In genomic region chr22:20970939-20971657, GRCh38 we compare ENCODE assay signal across 18 cellular contexts. TPM values are rescaled to one million over a fixed set of nuclear protein-coding genes. Genes with fewer than 3 reads are reported as not detected.
DNase-seq lines count a peak whose midpoint lies in the region; ATAC-seq, FAIRE-seq and TF ChIP-seq lines count a peak whose summit lies in the region.
"Had no signal": no experiment of that assay in that cellular context is flagged by ENCODE, and none has a peak within 500 bp of the region (broad histone marks: within the 10 kb centered on the region; RNA-seq: fewer than 3 reads in every experiment).

No MANE protein-coding gene starts in this region.

- CTCF ChIA-PET in K562 (lab: Yijun Ruan, JAX; ENCODE audit: low intra/inter-chr PET ratio): interaction anchor here (0.7 kb wide), 1 partner anchor 85 kb away, joined by 3 read pairs; no protein-coding TSS in a partner anchor

- H3K4me1 ChIP-seq in K562 (replicated peaks in 1 of 2; ENCODE audit: control insufficient read depth in 2 of 2, insufficient read depth in 2 of 2, low read length in 2 of 2): peaks cover 0 to 45% of the 10 kb centered on the region in 2 experiments; a peak in 3 of 5 replicates

- no peak overlapping the region for H3K4me2 ChIP-seq in K562 (ENCODE audit: insufficient read depth, low read length)

- peaks cover 21% of the 10 kb centered on the region for H4K20me1 ChIP-seq in K562 (replicated peaks; ENCODE audit: control insufficient read depth, insufficient read depth, low read length)

- no peak overlapping the region for H3K4me3 ChIP-seq in K562

- H3K9ac ChIP-seq in K562 (ENCODE audit: insufficient read depth in 1 of 2, low read depth in 2 of 2, low read length in 2 of 2): peak overlapping the region in 1 of 2 experiments; percentile 6; a peak in 1 of 4 replicates

- peaks cover 32 to 50% of the 10 kb centered on the region in 2 experiments; a peak in 4 of 5 replicates for H3K27me3 ChIP-seq in K562 (ENCODE audit: control insufficient read depth in 2 of 2, insufficient read depth in 2 of 2, low read length in 2 of 2)

- no TSS peak for BruUV-seq in K562 (replicated peaks; lab: Mats Ljungman, UMichigan)

- TF ChIP-seq CTCF in K562 (IDR thresholded peaks at IDR 0.05 in 2 of 3, conservative IDR thresholded peaks at IDR 0.05 in 1 of 3; ENCODE audit: insufficient read depth in 2 of 3, low read depth in 1 of 3, low read length in 3 of 3): no peak

- no peaks in the 10 kb centered on the region for H3K79me2 ChIP-seq in K562 (ENCODE audit: control insufficient read depth, insufficient read depth, low read length)

- TF ChIP-seq EP300 in K562 (IDR thresholded peaks at IDR 0.05; ENCODE audit: low read length): no peak

- intact Hi-C loops in K562 (cut with micrococcal nuclease): no loop called here

- no peaks in the 10 kb centered on the region for H3K36me3 ChIP-seq in K562 (ENCODE audit: control insufficient read depth, insufficient read depth, low read length)

- H3K9me1 ChIP-seq in K562 (ENCODE audit: control insufficient read depth, insufficient read depth, low read length): no peaks in the 10 kb centered on the region

- ATAC-seq in K562 (no peak), HG02938 (IDR thresholded peaks at IDR 0.05; ENCODE audit: unreplicated experiment) (no peak)
- ATAC-seq: activated T-cell treated with anti-CD3 and anti-CD28 coated beads, Interleukin-2, amount 50 U/mL, for 4 hours; left cardiac atrium had no signal

- DNase-seq in NCI-H146 (lab: John Stamatoyannopoulos, UW): peak; percentile 35
- no peak for DNase-seq in NCI-H146 treated with DMSO at 0.1 percent for 48 hours (lab: John Stamatoyannopoulos, UW; ENCODE audit: unreplicated experiment)
- no peak for DNase-seq in K562 (ENCODE audit: extremely low read depth in 1 of 4, low spot score in 3 of 4)
- peak; percentile 46 for DNase-seq in retina
- no peak for DNase-seq in ACHN
- DNase-seq: 8988T; activated naive CD4-positive, alpha-beta T cell treated with Interleukin-2 at 50 U/mL for 16 hours; activated T-cell treated with anti-CD3 and anti-CD28 coated beads, Interleukin-2, amount 50 U/mL, for 4 hours; COR-L47; dermis blood vessel endothelial cell; glutamatergic neuron; left cardiac atrium; NCI-H1105; NCI-H2081 treated with DMSO at 0.1 percent for 48 hours; NK-92 treated with Interleukin-12 subunit alpha and Interleukin-12 subunit beta, amount 100 ng/mL, for 24 hours; SIG-M5 had no signal

- no peak for FAIRE-seq in K562 (lab: Jason Lieb, UNC)
- FAIRE-seq: GM19239 had no signal

- no peak overlapping the region for H2AFZ ChIP-seq in K562 (ENCODE audit: low read depth, low read length)

- H3K27ac ChIP-seq in K562 (ENCODE audit: extremely low read depth, low read depth, low read length): no peak overlapping the region

- POLR2A ChIA-PET in K562 (lab: Yijun Ruan, JAX): interaction anchor here (0.9 to 64.4 kb wide), 5 partner anchors 9 to 86 kb away, joined by 6 to 1556 read pairs (median 177); partner anchors contain the start of genes CRKL, LZTR1 and THAP7

- TF ChIP-seq POLR2A in K562 (conservative IDR thresholded peaks at IDR 0.05): no peak

- WGBS in K562 (ENCODE audit: insufficient coverage, low coverage, missing lambda C conversion rate): 4% methylated on average over 4 of the region's 4 CpGs

- TF ChIP-seq RAD21 in K562 (CRISPR knock-in tag; conservative IDR thresholded peaks at IDR 0.05 in 1 of 2, IDR thresholded peaks at IDR 0.05 in 1 of 2): no peak

- no peaks in the 10 kb centered on the region for H3K9me3 ChIP-seq in K562 (replicated peaks; ENCODE audit: control insufficient read depth, insufficient read depth, low read depth, low read length)

- in situ Hi-C loops in K562 (cut with MboI): loop anchor here (25.0 kb wide), 1 partner anchor 166 kb away; no protein-coding TSS in a partner anchor
- in situ Hi-C loops in ACHN (cut with HindIII; ENCODE audit: low pct_ligation_motif_present, low pct_unique_long_range_greater_than_20kb, low sequenced_read_pairs): no loop called here

RNA-seq across cellular contexts. Expression of gene AIFM3, which starts 4.0 kb away (rescaled TPM):
- 0.14 and 1.4 TPM in 2 replicates for total RNA-seq in K562 (2011; cell fraction: chromatin; rRNA removed; ENCODE audit: low replicate concordance)
- total RNA-seq in K562 (2011; cell fraction: nucleolus; rRNA removed): 0.33 and 1.2 TPM in 2 replicates
- total RNA-seq in K562 (2011; cell fraction: nucleoplasm; rRNA removed): 0.53 and 0.81 TPM in 2 replicates
- 0.14 TPM in 1 of 2 replicates, not detected in the other for total RNA-seq in K562 (2014; rRNA removed)
- total RNA-seq in K562 (2014; rRNA removed; fragmentation: Illumina TruSeq; extraction: Trizol): 0.10 TPM in 1 of 2 replicates, not detected in the other
- total RNA-seq in K562 (2015; rRNA removed; fragmentation: Illumina TruSeq; extraction: Trizol): 0.07 TPM in 1 of 2 replicates, not detected in the other
- total RNA-seq in K562 (2021): 0.20 and 0.56 TPM in 2 replicates
- polyA plus RNA-seq in K562 (2011; rRNA removed): 0.04 and 0.08 TPM in 2 replicates
- 0.06 TPM in 1 of 2 replicates, not detected in the other for polyA plus RNA-seq in K562 (2011; cell fraction: cytosol; rRNA removed)
- 0.80 and 0.87 TPM in 2 replicates for polyA plus RNA-seq in K562 (2011; cell fraction: nucleus; rRNA removed)
- 0.27 and 0.50 TPM in 2 replicates for polyA plus RNA-seq in K562 (2012)
- 0.06 TPM in 1 of 2 replicates, not detected in the other for polyA plus RNA-seq in K562 (2014; fragmentation: Illumina TruSeq; extraction: Trizol)
- under 1 TPM; 0.03 to 0.06 TPM for polyA plus RNA-seq in K562 (2014; fragmentation: Nextera tagmentation; extraction: Ambion mirVana)
- polyA plus RNA-seq in K562 (2014; rRNA removed): 0.15 TPM in 1 of 2 replicates, not detected in the other
- polyA minus RNA-seq in K562 (2011; rRNA and poly(A)+ RNA removed): 0.06 TPM in 1 of 2 replicates, not detected in the other
- polyA minus RNA-seq in K562 (2011; cell fraction: cytosol; rRNA and poly(A)+ RNA removed): not detected in 2 replicates
- 0.27 and 0.44 TPM in 2 replicates for polyA minus RNA-seq in K562 (2011; cell fraction: nucleus; rRNA and poly(A)+ RNA removed)

RNA-seq across cellular contexts. Expression of gene LZTR1, which starts 11.0 kb away (rescaled TPM):
- 338 and 754 TPM in 2 replicates for total RNA-seq in K562 (2011; cell fraction: chromatin; rRNA removed; ENCODE audit: low replicate concordance)
- total RNA-seq in K562 (2011; cell fraction: nucleolus; rRNA removed): 395 and 404 TPM in 2 replicates
- total RNA-seq in K562 (2011; cell fraction: nucleoplasm; rRNA removed): 258 and 287 TPM in 2 replicates
- total RNA-seq in K562 (2014; rRNA removed) (87.2 and 120 TPM in 2 replicates), K562 (2014; rRNA removed; fragmentation: Illumina TruSeq; extraction: Trizol) (46.4 and 63.0 TPM in 2 replicates), K562 (2015; rRNA removed; fragmentation: Illumina TruSeq; extraction: Trizol) (51.3 and 53.2 TPM in 2 replicates), K562 (2021) (132 and 135 TPM in 2 replicates)
- polyA plus RNA-seq in K562 (2011; rRNA removed) (63.0 and 88.5 TPM in 2 replicates), K562 (2014; fragmentation: Illumina TruSeq; extraction: Trizol) (74.3 and 89.8 TPM in 2 replicates), K562 (2014; fragmentation: Nextera tagmentation; extraction: Ambion mirVana) (1 to 10 TPM; 2.2 to 3.1 TPM), K562 (2014; rRNA removed) (115 and 129 TPM in 2 replicates)
- 50.8 and 68.8 TPM in 2 replicates for polyA plus RNA-seq in K562 (2011; cell fraction: cytosol; rRNA removed)
- 703 and 913 TPM in 2 replicates for polyA plus RNA-seq in K562 (2011; cell fraction: nucleus; rRNA removed)
- 80.6 and 93.5 TPM in 2 replicates for polyA plus RNA-seq in K562 (2012)
- polyA minus RNA-seq in K562 (2011; rRNA and poly(A)+ RNA removed): 64.5 and 72.9 TPM in 2 replicates
- 41.9 and 49.7 TPM in 2 replicates for polyA minus RNA-seq in K562 (2011; cell fraction: cytosol; rRNA and poly(A)+ RNA removed)
- polyA minus RNA-seq in K562 (2011; cell fraction: nucleus; rRNA and poly(A)+ RNA removed): 188 and 205 TPM in 2 replicates

RNA-seq across cellular contexts. Expression of gene THAP7, which starts 30.8 kb away (rescaled TPM):
- 90.2 and 332 TPM in 2 replicates for total RNA-seq in K562 (2011; cell fraction: chromatin; rRNA removed; ENCODE audit: low replicate concordance)
- total RNA-seq in K562 (2011; cell fraction: nucleolus; rRNA removed): 398 and 463 TPM in 2 replicates
- 158 and 211 TPM in 2 replicates for total RNA-seq in K562 (2011; cell fraction: nucleoplasm; rRNA removed)
- total RNA-seq in K562 (2014; rRNA removed) (245 and 323 TPM in 2 replicates), K562 (2014; rRNA removed; fragmentation: Illumina TruSeq; extraction: Trizol) (32.0 and 35.6 TPM in 2 replicates), K562 (2015; rRNA removed; fragmentation: Illumina TruSeq; extraction: Trizol) (120 and 129 TPM in 2 replicates), K562 (2021) (169 and 183 TPM in 2 replicates)
- polyA plus RNA-seq in K562 (2011; rRNA removed) (75.4 and 94.6 TPM in 2 replicates), K562 (2014; fragmentation: Illumina TruSeq; extraction: Trizol) (84.1 and 121 TPM in 2 replicates), K562 (2014; fragmentation: Nextera tagmentation; extraction: Ambion mirVana) (10 to 100 TPM in 1 of 2 experiments, 1 to 10 TPM in 1; 7.9 to 33.1 TPM), K562 (2014; rRNA removed) (263 and 266 TPM in 2 replicates)
- 137 and 308 TPM in 2 replicates for polyA plus RNA-seq in K562 (2011; cell fraction: cytosol; rRNA removed)
- polyA plus RNA-seq in K562 (2011; cell fraction: nucleus; rRNA removed): 202 and 335 TPM in 2 replicates
- 114 and 118 TPM in 2 replicates for polyA plus RNA-seq in K562 (2012)
- polyA minus RNA-seq in K562 (2011; rRNA and poly(A)+ RNA removed): 39.0 and 48.5 TPM in 2 replicates
- polyA minus RNA-seq in K562 (2011; cell fraction: cytosol; rRNA and poly(A)+ RNA removed): 53.5 and 55.4 TPM in 2 replicates
- 261 and 385 TPM in 2 replicates for polyA minus RNA-seq in K562 (2011; cell fraction: nucleus; rRNA and poly(A)+ RNA removed)

RNA-seq across cellular contexts. Expression of gene P2RX6, which starts 43.9 kb away (rescaled TPM):
- total RNA-seq in K562 (2011; cell fraction: chromatin; rRNA removed; ENCODE audit: low replicate concordance): 8.3 and 26.4 TPM in 2 replicates
- 15.5 and 19.3 TPM in 2 replicates for total RNA-seq in K562 (2011; cell fraction: nucleolus; rRNA removed)
- total RNA-seq in K562 (2011; cell fraction: nucleoplasm; rRNA removed): 13.6 and 14.4 TPM in 2 replicates
- total RNA-seq in K562 (2014; rRNA removed) (1.5 and 1.9 TPM in 2 replicates), K562 (2014; rRNA removed; fragmentation: Illumina TruSeq; extraction: Trizol) (0.77 and 1.0 TPM in 2 replicates), K562 (2015; rRNA removed; fragmentation: Illumina TruSeq; extraction: Trizol) (1.6 and 1.7 TPM in 2 replicates), K562 (2021) (2.3 and 2.7 TPM in 2 replicates)
- polyA plus RNA-seq in K562 (2011; rRNA removed) (1.2 and 1.5 TPM in 2 replicates), K562 (2014; fragmentation: Illumina TruSeq; extraction: Trizol) (1.3 and 1.5 TPM in 2 replicates), K562 (2014; fragmentation: Nextera tagmentation; extraction: Ambion mirVana) (under 1 TPM in 1 of 2 experiments, not detected in 1; 0.01 TPM), K562 (2014; rRNA removed) (3.7 and 3.9 TPM in 2 replicates)
- 1.4 and 2.2 TPM in 2 replicates for polyA plus RNA-seq in K562 (2011; cell fraction: cytosol; rRNA removed)
- 16.2 and 34.8 TPM in 2 replicates for polyA plus RNA-seq in K562 (2011; cell fraction: nucleus; rRNA removed)
- polyA plus RNA-seq in K562 (2012): 4.7 and 7.9 TPM in 2 replicates
- polyA minus RNA-seq in K562 (2011; rRNA and poly(A)+ RNA removed): 1.6 and 2.5 TPM in 2 replicates
- polyA minus RNA-seq in K562 (2011; cell fraction: cytosol; rRNA and poly(A)+ RNA removed): 1.0 TPM in 1 of 2 replicates, not detected in the other
- 5.6 and 7.5 TPM in 2 replicates for polyA minus RNA-seq in K562 (2011; cell fraction: nucleus; rRNA and poly(A)+ RNA removed)

RNA-seq across cellular contexts. Expression of gene CRKL, which starts 53.9 kb away (rescaled TPM):
- total RNA-seq in K562 (2011; cell fraction: chromatin; rRNA removed; ENCODE audit: low replicate concordance): 251 and 271 TPM in 2 replicates
- total RNA-seq in K562 (2011; cell fraction: nucleolus; rRNA removed): 179 and 190 TPM in 2 replicates
- 236 and 257 TPM in 2 replicates for total RNA-seq in K562 (2011; cell fraction: nucleoplasm; rRNA removed)
- total RNA-seq in K562 (2014; rRNA removed) (105 and 144 TPM in 2 replicates), K562 (2014; rRNA removed; fragmentation: Illumina TruSeq; extraction: Trizol) (138 and 141 TPM in 2 replicates), K562 (2015; rRNA removed; fragmentation: Illumina TruSeq; extraction: Trizol) (124 and 128 TPM in 2 replicates), K562 (2021) (263 and 267 TPM in 2 replicates)
- polyA plus RNA-seq in K562 (2011; rRNA removed) (135 and 196 TPM in 2 replicates), K562 (2014; fragmentation: Illumina TruSeq; extraction: Trizol) (144 and 156 TPM in 2 replicates), K562 (2014; fragmentation: Nextera tagmentation; extraction: Ambion mirVana) (100 to 1,000 TPM; 100 to 105 TPM), K562 (2014; rRNA removed) (114 and 124 TPM in 2 replicates)
- polyA plus RNA-seq in K562 (2011; cell fraction: cytosol; rRNA removed): 111 and 189 TPM in 2 replicates
- polyA plus RNA-seq in K562 (2011; cell fraction: nucleus; rRNA removed): 90.3 and 116 TPM in 2 replicates
- 90.4 and 122 TPM in 2 replicates for polyA plus RNA-seq in K562 (2012)
- polyA minus RNA-seq in K562 (2011; rRNA and poly(A)+ RNA removed): 219 and 267 TPM in 2 replicates
- polyA minus RNA-seq in K562 (2011; cell fraction: cytosol; rRNA and poly(A)+ RNA removed): 166 and 232 TPM in 2 replicates
- polyA minus RNA-seq in K562 (2011; cell fraction: nucleus; rRNA and poly(A)+ RNA removed): 39.9 and 84.6 TPM in 2 replicates

Comparison
In these comparisons a context has a peak if more than half of its experiments do, and no peak if none do; other contexts are left out.
1. DNase-seq: peak in NCI-H146 (single experiment) and retina (single experiment); none in NCI-H146 treated with DMSO at 0.1 percent for 48 hours (single experiment), K562 (0 of 4) and ACHN (single experiment).